Comparison of ENCODE assay signal across 1 cellular context in the genomic region with DNA sequence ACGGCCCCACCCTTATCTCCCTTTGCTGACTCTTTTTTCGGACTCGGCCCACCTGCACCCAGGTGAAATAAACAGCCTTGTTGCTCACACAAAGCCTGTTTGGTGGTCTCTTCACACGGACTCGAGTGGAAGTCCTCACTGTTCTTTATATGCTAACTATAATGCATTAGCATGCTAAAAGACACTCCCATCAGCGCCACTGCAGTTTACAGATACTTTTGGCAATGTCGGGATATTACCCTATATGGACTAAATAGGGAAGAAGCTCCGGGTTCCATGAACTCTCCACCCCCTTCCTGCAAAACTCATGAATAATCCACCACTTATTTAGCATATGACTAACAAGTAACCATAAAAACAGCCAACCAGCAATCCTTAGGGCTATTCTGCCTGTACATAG.
TF ChIP-seq lines count a peak whose summit lies in the region.

No MANE protein-coding gene starts in this region.

TF ChIP-seq in WTC11, 78 proteins besides CTCF, POLR2A, EP300 and RAD21 (continued from another document):
- TF ChIP-seq, protein P1, sequence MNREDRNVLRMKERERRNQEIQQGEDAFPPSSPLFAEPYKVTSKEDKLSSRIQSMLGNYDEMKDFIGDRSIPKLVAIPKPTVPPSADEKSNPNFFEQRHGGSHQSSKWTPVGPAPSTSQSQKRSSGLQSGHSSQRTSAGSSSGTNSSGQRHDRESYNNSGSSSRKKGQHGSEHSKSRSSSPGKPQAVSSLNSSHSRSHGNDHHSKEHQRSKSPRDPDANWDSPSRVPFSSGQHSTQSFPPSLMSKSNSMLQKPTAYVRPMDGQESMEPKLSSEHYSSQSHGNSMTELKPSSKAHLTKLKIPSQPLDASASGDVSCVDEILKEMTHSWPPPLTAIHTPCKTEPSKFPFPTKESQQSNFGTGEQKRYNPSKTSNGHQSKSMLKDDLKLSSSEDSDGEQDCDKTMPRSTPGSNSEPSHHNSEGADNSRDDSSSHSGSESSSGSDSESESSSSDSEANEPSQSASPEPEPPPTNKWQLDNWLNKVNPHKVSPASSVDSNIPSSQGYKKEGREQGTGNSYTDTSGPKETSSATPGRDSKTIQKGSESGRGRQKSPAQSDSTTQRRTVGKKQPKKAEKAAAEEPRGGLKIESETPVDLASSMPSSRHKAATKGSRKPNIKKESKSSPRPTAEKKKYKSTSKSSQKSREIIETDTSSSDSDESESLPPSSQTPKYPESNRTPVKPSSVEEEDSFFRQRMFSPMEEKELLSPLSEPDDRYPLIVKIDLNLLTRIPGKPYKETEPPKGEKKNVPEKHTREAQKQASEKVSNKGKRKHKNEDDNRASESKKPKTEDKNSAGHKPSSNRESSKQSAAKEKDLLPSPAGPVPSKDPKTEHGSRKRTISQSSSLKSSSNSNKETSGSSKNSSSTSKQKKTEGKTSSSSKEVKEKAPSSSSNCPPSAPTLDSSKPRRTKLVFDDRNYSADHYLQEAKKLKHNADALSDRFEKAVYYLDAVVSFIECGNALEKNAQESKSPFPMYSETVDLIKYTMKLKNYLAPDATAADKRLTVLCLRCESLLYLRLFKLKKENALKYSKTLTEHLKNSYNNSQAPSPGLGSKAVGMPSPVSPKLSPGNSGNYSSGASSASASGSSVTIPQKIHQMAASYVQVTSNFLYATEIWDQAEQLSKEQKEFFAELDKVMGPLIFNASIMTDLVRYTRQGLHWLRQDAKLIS (CRISPR knock-in tag; IDR thresholded peaks at IDR 0.05; ENCODE audit: borderline replicate concordance) = no peak
- no peak for TF ChIP-seq TP53 (CRISPR knock-in tag; IDR thresholded peaks at IDR 0.05)
TF ChIP-seq in WTC11: peak in this region for 0.
